In the genomic region with DNA sequence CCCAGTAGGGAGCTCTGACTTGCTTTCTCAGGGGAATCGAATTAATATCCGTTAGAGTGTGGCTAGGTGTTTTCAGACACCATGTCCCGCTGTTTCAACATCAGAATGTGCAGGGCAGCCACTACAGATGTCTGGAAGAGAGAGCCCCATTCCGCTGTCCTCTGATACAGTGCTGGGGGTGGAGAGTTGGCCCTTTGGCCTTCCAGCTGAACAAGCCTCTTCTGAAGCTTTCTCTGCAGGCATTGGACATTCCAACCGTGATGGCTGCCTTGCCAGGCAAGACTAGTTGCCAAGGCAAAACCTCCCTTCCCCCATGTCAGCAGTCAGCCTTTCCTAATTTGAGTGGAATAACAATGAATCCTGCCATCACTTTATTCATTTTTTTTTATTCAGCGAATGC, we compare ENCODE assay signal across 11 cellular contexts. TPM values are rescaled to one million over a fixed set of nuclear protein-coding genes. Genes with fewer than 3 reads are reported as not detected.
DNase-seq lines count a peak whose midpoint lies in the region; ATAC-seq lines count a peak whose summit lies in the region.
"Had no signal": no experiment of that assay in that cellular context is flagged by ENCODE, and none has a peak within 500 bp of the region (broad histone marks: within the 10 kb centered on the region; RNA-seq: fewer than 3 reads in every experiment).

No MANE protein-coding gene starts in this region.

- peak overlapping the region; percentile 97 for H3K27ac Mint-ChIP-seq in activated CD4-positive, alpha-beta T cell treated with anti-CD3 and anti-CD28 coated beads, Interleukin-2, amount 10 ng/mL, durations not matched to agents 24 days and 14 days
- H3K27ac Mint-ChIP-seq in activated CD4-positive, alpha-beta memory T cell treated with anti-CD3 and anti-CD28 coated beads for 36 hours: no peak overlapping the region
- H3K27ac Mint-ChIP-seq in immature natural killer cell: peak overlapping the region in 1 of 6 donors; percentile 16
- H3K27ac Mint-ChIP-seq in stimulated activated effector memory CD8-positive, alpha-beta T cell treated with anti-CD3 and anti-CD28 coated beads, Interleukin-12 subunit alpha, Interleukin-12 subunit beta, amount 100 ng/mL, for 72 hours: peak overlapping the region; percentile 94

- POLR2A ChIA-PET in activated CD4-positive, alpha-beta memory T cell treated with anti-CD3 and anti-CD28 coated beads for 36 hours (lab: Charles Lee): no interaction called here

- intact Hi-C loops in activated CD4-positive, alpha-beta T cell treated with anti-CD3 and anti-CD28 coated beads, Interleukin-2, amount 10 ng/mL, durations not matched to agents 24 days and 14 days (cut with micrococcal nuclease): loop anchor here (10.0 kb wide), 1 partner anchor 260 kb away; the partner anchor contains the start of gene MTHFS
- intact Hi-C loops in activated CD4-positive, alpha-beta memory T cell treated with anti-CD3 and anti-CD28 coated beads for 36 hours (cut with micrococcal nuclease): loop anchor here (5.0 to 10.0 kb wide), 3 partner anchors 42 to 1140 kb away; no protein-coding TSS in a partner anchor

- H3K4me3 Mint-ChIP-seq in activated CD4-positive, alpha-beta T cell treated with anti-CD3 and anti-CD28 coated beads, Interleukin-2, amount 10 ng/mL, durations not matched to agents 24 days and 14 days: peak overlapping the region; percentile 97
- peak overlapping the region; percentile 82 for H3K4me3 Mint-ChIP-seq in activated CD4-positive, alpha-beta memory T cell treated with anti-CD3 and anti-CD28 coated beads for 36 hours
- H3K4me3 Mint-ChIP-seq in immature natural killer cell: peak overlapping the region in 4 of 5 donors; percentile 33 to 97 (median 91)
- H3K4me3 Mint-ChIP-seq in stimulated activated effector memory CD8-positive, alpha-beta T cell treated with anti-CD3 and anti-CD28 coated beads, Interleukin-12 subunit alpha, Interleukin-12 subunit beta, amount 100 ng/mL, for 72 hours: peak overlapping the region; percentile 87

- peaks cover 30% of the 10 kb centered on the region for H3K36me3 Mint-ChIP-seq in activated CD4-positive, alpha-beta T cell treated with anti-CD3 and anti-CD28 coated beads, Interleukin-2, amount 10 ng/mL, durations not matched to agents 24 days and 14 days (ENCODE audit: low read depth)
- H3K36me3 Mint-ChIP-seq in activated CD4-positive, alpha-beta memory T cell treated with anti-CD3 and anti-CD28 coated beads for 36 hours: peaks cover 8% of the 10 kb centered on the region
- H3K36me3 Mint-ChIP-seq in immature natural killer cell: no peaks in the 10 kb centered on the region
- peaks cover 20% of the 10 kb centered on the region for H3K36me3 Mint-ChIP-seq in stimulated activated effector memory CD8-positive, alpha-beta T cell treated with anti-CD3 and anti-CD28 coated beads, Interleukin-12 subunit alpha, Interleukin-12 subunit beta, amount 100 ng/mL, for 72 hours

- CTCF ChIA-PET in activated CD4-positive, alpha-beta memory T cell treated with anti-CD3 and anti-CD28 coated beads for 36 hours (lab: Charles Lee): no interaction called here

- H3K9me3 Mint-ChIP-seq in activated CD4-positive, alpha-beta T cell treated with anti-CD3 and anti-CD28 coated beads, Interleukin-2, amount 10 ng/mL, durations not matched to agents 24 days and 14 days: no peaks in the 10 kb centered on the region
- no peaks in the 10 kb centered on the region for H3K9me3 Mint-ChIP-seq in activated CD4-positive, alpha-beta memory T cell treated with anti-CD3 and anti-CD28 coated beads for 36 hours
- no peaks in the 10 kb centered on the region for H3K9me3 Mint-ChIP-seq in immature natural killer cell
- no peaks in the 10 kb centered on the region for H3K9me3 Mint-ChIP-seq in stimulated activated effector memory CD8-positive, alpha-beta T cell treated with anti-CD3 and anti-CD28 coated beads, Interleukin-12 subunit alpha, Interleukin-12 subunit beta, amount 100 ng/mL, for 72 hours

- no peak for DNase-seq in activated CD4-positive, alpha-beta T cell treated with anti-CD3 and anti-CD28 coated beads, Interleukin-2, amount 10 ng/mL, durations not matched to agents 24 days and 14 days
- no peak for DNase-seq in activated CD4-positive, alpha-beta T cell treated with anti-CD3 and anti-CD28 coated beads for 48 hours
- no peak for DNase-seq in activated CD4-positive, alpha-beta memory T cell treated with anti-CD3 and anti-CD28 coated beads for 36 hours
- no peak for DNase-seq in immature natural killer cell
- no peak for DNase-seq in stimulated activated effector memory CD8-positive, alpha-beta T cell treated with anti-CD3 and anti-CD28 coated beads, Interleukin-12 subunit alpha, Interleukin-12 subunit beta, amount 100 ng/mL, for 72 hours (ENCODE audit: low spot score in 2 of 2)
- no peak for DNase-seq in activated effector memory CD4-positive, alpha-beta T cell treated with anti-CD3 and anti-CD28 coated beads, Interleukin-2, amount 50 U/mL, for 16 hours
- DNase-seq in HuH-7.5 (ENCODE audit: low spot score): no peak
- DNase-seq in NCI-H1048 (lab: John Stamatoyannopoulos, UW): no peak
- DNase-seq: activated CD4-positive, CD25-positive, alpha-beta regulatory T cell treated with anti-CD3 and anti-CD28 coated beads, Interleukin-2, amount 50 U/mL, for 72 hours; NCI-H1092 treated with DMSO at 0.1 percent for 48 hours; stimulated activated CD4-positive, alpha-beta T cell treated with anti-CD3 and anti-CD28 coated beads, Interleukin-4, amount 100 ng/mL, for 24 hours had no signal

- H3K4me1 Mint-ChIP-seq in activated CD4-positive, alpha-beta T cell treated with anti-CD3 and anti-CD28 coated beads, Interleukin-2, amount 10 ng/mL, durations not matched to agents 24 days and 14 days: peaks cover 36% of the 10 kb centered on the region
- peaks cover 24% of the 10 kb centered on the region for H3K4me1 Mint-ChIP-seq in activated CD4-positive, alpha-beta memory T cell treated with anti-CD3 and anti-CD28 coated beads for 36 hours (ENCODE audit: low read depth)
- H3K4me1 Mint-ChIP-seq in immature natural killer cell: peaks cover 28 to 30% of the 10 kb centered on the region in 2 donors
- H3K4me1 Mint-ChIP-seq in stimulated activated effector memory CD8-positive, alpha-beta T cell treated with anti-CD3 and anti-CD28 coated beads, Interleukin-12 subunit alpha, Interleukin-12 subunit beta, amount 100 ng/mL, for 72 hours: peaks cover 28% of the 10 kb centered on the region

- peaks cover 2% of the 10 kb centered on the region for H3K27me3 Mint-ChIP-seq in activated CD4-positive, alpha-beta T cell treated with anti-CD3 and anti-CD28 coated beads, Interleukin-2, amount 10 ng/mL, durations not matched to agents 24 days and 14 days
- no peaks in the 10 kb centered on the region for H3K27me3 Mint-ChIP-seq in activated CD4-positive, alpha-beta memory T cell treated with anti-CD3 and anti-CD28 coated beads for 36 hours
- peaks cover 2 to 5% (median 4%) of the 10 kb centered on the region in 3 donors for H3K27me3 Mint-ChIP-seq in immature natural killer cell (ENCODE audit: low read depth in 3 of 3)

- no peak for ATAC-seq in stimulated activated effector memory CD8-positive, alpha-beta T cell treated with anti-CD3 and anti-CD28 coated beads, Interleukin-12 subunit alpha, Interleukin-12 subunit beta, amount 100 ng/mL, for 72 hours

RNA-seq across cellular contexts. Expression of gene FAH, which starts 1.5 kb away (rescaled TPM):
- 81.7 and 90.5 TPM in 2 replicates for total RNA-seq in activated CD4-positive, alpha-beta T cell treated with anti-CD3 and anti-CD28 coated beads, Interleukin-2, amount 10 ng/mL, durations not matched to agents 24 days and 14 days
- total RNA-seq in activated CD4-positive, alpha-beta memory T cell treated with anti-CD3 and anti-CD28 coated beads for 36 hours: 10 to 100 TPM; 74.5 to 79.4 TPM
- polyA plus RNA-seq in immature natural killer cell: 10 to 100 TPM in 1 of 3 donors, 1 to 10 TPM in 2; 3.9 to 13.0 (median 8.2) TPM
